ENCODE assay signal across 12 cellular contexts in the genomic region with DNA sequence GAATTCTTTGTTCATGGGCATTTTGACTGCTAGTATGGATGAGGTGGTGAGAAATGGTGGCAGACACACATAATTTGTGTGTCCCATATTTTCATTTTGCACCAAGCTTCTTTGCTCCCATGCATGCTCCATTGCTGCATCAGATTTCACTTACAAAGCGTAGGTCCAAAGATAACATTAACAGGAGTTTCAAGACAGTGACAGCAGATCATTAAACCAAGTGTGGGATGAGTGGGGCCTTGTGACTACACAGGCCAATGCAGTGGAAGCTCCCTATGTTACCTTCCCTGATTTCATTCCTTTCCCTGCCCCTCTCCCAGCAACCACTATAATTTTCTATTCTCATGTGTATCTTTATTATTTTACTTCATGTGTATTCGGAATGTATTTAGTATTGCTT.
DNase-seq lines count a peak whose midpoint lies in the region; ATAC-seq and TF ChIP-seq lines count a peak whose summit lies in the region.
"Had no signal": no experiment of that assay in that cellular context is flagged by ENCODE, and none has a peak within 500 bp of the region (broad histone marks: within the 10 kb centered on the region; RNA-seq: fewer than 3 reads in every experiment).

No MANE protein-coding gene starts in this region.

- H3K4me1 ChIP-seq in heart left ventricle = peaks cover 10 to 94% (median 72%) of the 10 kb centered on the region in 12 donors
- H3K4me1 ChIP-seq in vagina = peaks cover 80% of the 10 kb centered on the region

- WGBS in heart left ventricle, 4 donors = 82 to 92% (median 88%) methylated on average over 2 of the region's 2 CpGs

- H3K4me1 Mint-ChIP-seq in nephron progenitor cell = peaks cover 96% of the 10 kb centered on the region

- no peak for TF ChIP-seq POLR2A in heart left ventricle (IDR thresholded peaks at IDR 0.05)
- no peak for TF ChIP-seq POLR2A in vagina (IDR thresholded peaks at IDR 0.05)

- H3K27ac ChIP-seq in heart left ventricle = peak overlapping the region in 11 of 12 donors; percentile 70 to 98 (median 89)
- peak overlapping the region; percentile 87 for H3K27ac ChIP-seq in epithelial cell of prostate
- peak overlapping the region; percentile 89 for H3K27ac ChIP-seq in vagina

- H3K27ac Mint-ChIP-seq in nephron progenitor cell = peak overlapping the region; percentile 96
- H3K27ac Mint-ChIP-seq: T-helper 2 cell treated with Interferon-gamma antibody and Interleukin-4, amounts not matched to agents 5 μg/mL and 100 μg/mL, for 36 hours had no signal

- no peaks in the 10 kb centered on the region for H3K36me3 Mint-ChIP-seq in nephron progenitor cell (ENCODE audit: low read depth)

- TF ChIP-seq CTCF in heart left ventricle (IDR thresholded peaks at IDR 0.05) (no peak), nephron progenitor cell (IDR thresholded peaks at IDR 0.05) (no peak), vagina (IDR thresholded peaks at IDR 0.05) (no peak)

- H3K4me3 Mint-ChIP-seq in nephron progenitor cell = no peak overlapping the region
- H3K4me3 Mint-ChIP-seq: T-helper 2 cell treated with Interferon-gamma antibody and Interleukin-4, amounts not matched to agents 5 μg/mL and 100 μg/mL, for 36 hours had no signal

- H3K9me3 ChIP-seq in heart left ventricle (no peaks in the 10 kb centered on the region), vagina (no peaks in the 10 kb centered on the region)

- H3K36me3 ChIP-seq in heart left ventricle = no peaks in the 10 kb centered on the region
- H3K36me3 ChIP-seq in vagina = no peaks in the 10 kb centered on the region

- DNase-seq in heart left ventricle = no peak
- no peak for DNase-seq in left cardiac atrium
- no peak for DNase-seq in epithelial cell of prostate (ENCODE audit: low read depth, low spot score)
- no peak for DNase-seq in nephron progenitor cell
- no peak for DNase-seq in vagina (ENCODE audit: extremely low spot score in 2 of 2)
- no peak for DNase-seq in DMS53 (lab: John Stamatoyannopoulos, UW)
- DNase-seq in COLO668 (lab: John Stamatoyannopoulos, UW; ENCODE audit: unreplicated experiment) = no peak
- DNase-seq: activated CD8-positive, alpha-beta memory T cell treated with anti-CD3 and anti-CD28 coated beads, Interleukin-2, amount 50 U/mL, for 4 hours; NCI-H146; posterior cingulate gyrus had no signal

- H3K4me3 ChIP-seq in heart left ventricle = no peak overlapping the region
- H3K4me3 ChIP-seq in vagina = no peak overlapping the region

- intact Hi-C loops in heart left ventricle (cut with DNase I) (loop anchor here in 8 of 10 donors (2.0 to 10.0 kb wide), 9 partner anchors 54 to 139 kb away; no protein-coding TSS in a partner anchor), left cardiac atrium (cut with DNase I) (loop anchor here (2.0 to 5.0 kb wide), 2 partner anchors 86 to 136 kb away; no protein-coding TSS in a partner anchor), vagina (cut with DNase I) (loop anchor here (10.0 kb wide), 1 partner anchor 136 kb away; no protein-coding TSS in a partner anchor)

- peaks cover 4% of the 10 kb centered on the region for H3K27me3 Mint-ChIP-seq in nephron progenitor cell (ENCODE audit: low read depth, poor library complexity)

- H3K9me3 Mint-ChIP-seq in nephron progenitor cell = no peaks in the 10 kb centered on the region
- H3K9me3 Mint-ChIP-seq: T-helper 2 cell treated with Interferon-gamma antibody and Interleukin-4, amounts not matched to agents 5 μg/mL and 100 μg/mL, for 36 hours had no signal

- H3K27me3 ChIP-seq in heart left ventricle (no peaks in the 10 kb centered on the region), vagina (no peaks in the 10 kb centered on the region)

- no peak for ATAC-seq in heart left ventricle
- ATAC-seq in left cardiac atrium = no peak
- no peak for ATAC-seq in HG02885 (IDR thresholded peaks at IDR 0.05; ENCODE audit: poor library complexity, unreplicated experiment)
